In genomic region chr2:42975358-42975717, GRCh38 we compare ENCODE assay signal across 1 cellular context.
TF ChIP-seq lines count a peak whose summit lies in the region.

No MANE protein-coding gene starts in this region.

TF ChIP-seq in HepG2, 621 proteins besides CTCF, POLR2A, EP300 and RAD21 (continued from another document):
- TF ChIP-seq PRDM4 (CRISPR knock-in tag; IDR thresholded peaks at IDR 0.05; ENCODE audit: borderline replicate concordance): no peak
- no peak for TF ChIP-seq ZNF878 (CRISPR knock-in tag; IDR thresholded peaks at IDR 0.05)
- no peak; the same call in 1 of the 2 replicates for TF ChIP-seq CSRNP1 (CRISPR knock-in tag; IDR thresholded peaks at IDR 0.05)
- no peak for TF ChIP-seq ZFP36 (IDR thresholded peaks at IDR 0.05; ENCODE audit: borderline replicate concordance, low read depth, low read length, partially characterized antibody)
- TF ChIP-seq, protein P1, sequence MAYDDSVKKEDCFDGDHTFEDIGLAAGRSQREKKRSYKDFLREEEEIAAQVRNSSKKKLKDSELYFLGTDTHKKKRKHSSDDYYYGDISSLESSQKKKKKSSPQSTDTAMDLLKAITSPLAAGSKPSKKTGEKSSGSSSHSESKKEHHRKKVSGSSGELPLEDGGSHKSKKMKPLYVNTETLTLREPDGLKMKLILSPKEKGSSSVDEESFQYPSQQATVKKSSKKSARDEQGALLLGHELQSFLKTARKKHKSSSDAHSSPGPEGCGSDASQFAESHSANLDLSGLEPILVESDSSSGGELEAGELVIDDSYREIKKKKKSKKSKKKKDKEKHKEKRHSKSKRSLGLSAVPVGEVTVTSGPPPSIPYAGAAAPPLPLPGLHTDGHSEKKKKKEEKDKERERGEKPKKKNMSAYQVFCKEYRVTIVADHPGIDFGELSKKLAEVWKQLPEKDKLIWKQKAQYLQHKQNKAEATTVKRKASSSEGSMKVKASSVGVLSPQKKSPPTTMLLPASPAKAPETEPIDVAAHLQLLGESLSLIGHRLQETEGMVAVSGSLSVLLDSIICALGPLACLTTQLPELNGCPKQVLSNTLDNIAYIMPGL (CRISPR knock-in tag; IDR thresholded peaks at IDR 0.05; ENCODE audit: borderline replicate concordance in 1 of 2, low read depth in 1 of 2): no peak; a peak in 1 of 4 replicates
- 0 out of 2 replicates have a peak, but pooled peaks have one; percentile 0 for TF ChIP-seq ZNF629 (CRISPR knock-in tag; conservative IDR thresholded peaks at IDR 0.05)
- peak; percentile 27 for TF ChIP-seq RBFOX2 (IDR thresholded peaks at IDR 0.05; ENCODE audit: low read depth, low read length)
- TF ChIP-seq SPEN (CRISPR knock-in tag; IDR thresholded peaks at IDR 0.05; ENCODE audit: low read depth): no peak; the same call in 1 of the 2 replicates
- TF ChIP-seq HMGXB3 (CRISPR knock-in tag; IDR thresholded peaks at IDR 0.05; ENCODE audit: borderline replicate concordance): peak; percentile 15; the same call in 1 of the 2 replicates
- no peak for TF ChIP-seq POLR2AphosphoS5 (IDR thresholded peaks at IDR 0.05; ENCODE audit: low read depth, low read length)
- TF ChIP-seq ZMYM3 (CRISPR knock-in tag; IDR thresholded peaks at IDR 0.05): no peak
- TF ChIP-seq MTF2 (CRISPR knock-in tag; IDR thresholded peaks at IDR 0.05; ENCODE audit: borderline replicate concordance): no peak
